Comparison of ENCODE assay signal across 1 cellular context in the genomic region with DNA sequence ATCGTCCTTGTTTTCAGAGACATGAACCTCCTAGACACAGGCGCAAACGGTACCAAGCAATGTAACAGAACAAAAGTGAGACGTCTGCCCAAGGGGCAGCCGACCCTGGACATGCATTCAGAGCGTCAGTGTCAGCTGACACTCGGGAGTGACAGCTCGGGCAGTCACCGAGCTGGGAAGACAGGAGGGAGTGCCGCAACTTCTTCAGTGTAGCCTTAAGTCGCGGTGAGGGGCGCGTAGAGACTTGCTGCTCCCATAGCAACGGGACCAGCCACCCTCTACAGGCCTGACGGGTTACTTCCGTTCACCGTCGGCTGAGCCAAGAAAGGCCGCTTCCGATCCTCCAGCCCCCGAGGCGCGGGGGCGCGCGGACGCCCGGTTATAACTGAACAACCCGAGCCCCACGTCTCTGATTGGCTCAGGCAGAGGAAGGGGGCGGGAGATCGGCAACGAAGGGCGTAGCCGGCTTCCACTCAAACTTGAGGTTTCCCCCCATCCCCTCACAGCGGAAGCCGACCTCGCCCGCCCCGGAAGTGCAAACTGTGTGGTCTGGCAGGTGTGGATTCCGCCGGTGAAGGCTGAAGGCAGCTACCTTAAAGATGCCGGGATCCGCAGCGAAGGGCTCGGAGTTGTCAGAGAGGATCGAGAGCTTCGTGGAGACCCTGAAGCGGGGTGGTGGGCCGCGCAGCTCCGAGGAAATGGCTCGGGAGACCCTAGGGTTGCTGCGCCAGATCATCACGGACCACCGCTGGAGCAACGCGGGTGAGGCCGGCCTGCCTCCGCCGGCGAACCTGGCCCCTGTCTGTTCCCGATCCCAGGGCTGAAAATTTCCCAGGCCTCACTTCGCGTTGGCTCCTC.
TF ChIP-seq lines count a peak whose summit lies in the region.

Gene EIF2B2 (plus strand): TSS at position 530 of the 858 bp plus-strand sequence. CDS start 70 bp downstream, at position 600.

TF ChIP-seq in HepG2, 621 proteins besides CTCF, POLR2A, EP300 and RAD21 (continued from another document and continues in another):
- TF ChIP-seq, protein P1, sequence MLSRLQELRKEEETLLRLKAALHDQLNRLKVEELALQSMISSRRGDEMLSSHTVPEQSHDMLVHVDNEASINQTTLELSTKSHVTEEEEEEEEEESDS (CRISPR knock-in tag; IDR thresholded peaks at IDR 0.05; ENCODE audit: borderline replicate concordance) = no peak
- no peak for TF ChIP-seq TERF1 (CRISPR knock-in tag; IDR thresholded peaks at IDR 0.05)
- TF ChIP-seq CBX5 (CRISPR knock-in tag; IDR thresholded peaks at IDR 0.05; ENCODE audit: borderline replicate concordance) = peak; percentile 6; the same call in 1 of the 2 replicates
- TF ChIP-seq, protein P2, sequence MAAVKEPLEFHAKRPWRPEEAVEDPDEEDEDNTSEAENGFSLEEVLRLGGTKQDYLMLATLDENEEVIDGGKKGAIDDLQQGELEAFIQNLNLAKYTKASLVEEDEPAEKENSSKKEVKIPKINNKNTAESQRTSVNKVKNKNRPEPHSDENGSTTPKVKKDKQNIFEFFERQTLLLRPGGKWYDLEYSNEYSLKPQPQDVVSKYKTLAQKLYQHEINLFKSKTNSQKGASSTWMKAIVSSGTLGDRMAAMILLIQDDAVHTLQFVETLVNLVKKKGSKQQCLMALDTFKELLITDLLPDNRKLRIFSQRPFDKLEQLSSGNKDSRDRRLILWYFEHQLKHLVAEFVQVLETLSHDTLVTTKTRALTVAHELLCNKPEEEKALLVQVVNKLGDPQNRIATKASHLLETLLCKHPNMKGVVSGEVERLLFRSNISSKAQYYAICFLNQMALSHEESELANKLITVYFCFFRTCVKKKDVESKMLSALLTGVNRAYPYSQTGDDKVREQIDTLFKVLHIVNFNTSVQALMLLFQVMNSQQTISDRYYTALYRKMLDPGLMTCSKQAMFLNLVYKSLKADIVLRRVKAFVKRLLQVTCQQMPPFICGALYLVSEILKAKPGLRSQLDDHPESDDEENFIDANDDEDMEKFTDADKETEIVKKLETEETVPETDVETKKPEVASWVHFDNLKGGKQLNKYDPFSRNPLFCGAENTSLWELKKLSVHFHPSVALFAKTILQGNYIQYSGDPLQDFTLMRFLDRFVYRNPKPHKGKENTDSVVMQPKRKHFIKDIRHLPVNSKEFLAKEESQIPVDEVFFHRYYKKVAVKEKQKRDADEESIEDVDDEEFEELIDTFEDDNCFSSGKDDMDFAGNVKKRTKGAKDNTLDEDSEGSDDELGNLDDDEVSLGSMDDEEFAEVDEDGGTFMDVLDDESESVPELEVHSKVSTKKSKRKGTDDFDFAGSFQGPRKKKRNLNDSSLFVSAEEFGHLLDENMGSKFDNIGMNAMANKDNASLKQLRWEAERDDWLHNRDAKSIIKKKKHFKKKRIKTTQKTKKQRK (IDR thresholded peaks at IDR 0.05; ENCODE audit: low read length) = no peak
- no peak for TF ChIP-seq KDM6A (CRISPR knock-in tag; IDR thresholded peaks at IDR 0.05; ENCODE audit: low read depth)
- 0 out of 2 replicates have a peak, but pooled peaks have one; percentile 15 for TF ChIP-seq TP53 (CRISPR knock-in tag; conservative IDR thresholded peaks at IDR 0.05)
- TF ChIP-seq ZNF569 (CRISPR knock-in tag; IDR thresholded peaks at IDR 0.05; ENCODE audit: borderline replicate concordance) = no peak
- no peak for TF ChIP-seq TOE1 (CRISPR knock-in tag; IDR thresholded peaks at IDR 0.05)
- peak; percentile 69 for TF ChIP-seq TAF1 (CRISPR knock-in tag; IDR thresholded peaks at IDR 0.05)
- TF ChIP-seq RBFOX2 (IDR thresholded peaks at IDR 0.05; ENCODE audit: low read depth, low read length) = peak; percentile 76
- TF ChIP-seq ZFAT (CRISPR knock-in tag; conservative IDR thresholded peaks at IDR 0.05) = no peak
- TF ChIP-seq ZNF562 (CRISPR knock-in tag; IDR thresholded peaks at IDR 0.05; ENCODE audit: borderline replicate concordance) = no peak
- TF ChIP-seq KLF6 (CRISPR knock-in tag; IDR thresholded peaks at IDR 0.05) = peak; percentile 51; the same call in 1 of the 2 replicates
- no peak for TF ChIP-seq ZNF276 (CRISPR knock-in tag; IDR thresholded peaks at IDR 0.05; ENCODE audit: low read depth)
- TF ChIP-seq KDM1A (CRISPR knock-in tag; IDR thresholded peaks at IDR 0.05) = no peak
- TF ChIP-seq ZNF577 (CRISPR knock-in tag; IDR thresholded peaks at IDR 0.05; ENCODE audit: borderline replicate concordance, low read depth) = no peak
- TF ChIP-seq, protein P3, sequence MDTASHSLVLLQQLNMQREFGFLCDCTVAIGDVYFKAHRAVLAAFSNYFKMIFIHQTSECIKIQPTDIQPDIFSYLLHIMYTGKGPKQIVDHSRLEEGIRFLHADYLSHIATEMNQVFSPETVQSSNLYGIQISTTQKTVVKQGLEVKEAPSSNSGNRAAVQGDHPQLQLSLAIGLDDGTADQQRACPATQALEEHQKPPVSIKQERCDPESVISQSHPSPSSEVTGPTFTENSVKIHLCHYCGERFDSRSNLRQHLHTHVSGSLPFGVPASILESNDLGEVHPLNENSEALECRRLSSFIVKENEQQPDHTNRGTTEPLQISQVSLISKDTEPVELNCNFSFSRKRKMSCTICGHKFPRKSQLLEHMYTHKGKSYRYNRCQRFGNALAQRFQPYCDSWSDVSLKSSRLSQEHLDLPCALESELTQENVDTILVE (CRISPR knock-in tag; IDR thresholded peaks at IDR 0.05) = no peak
- TF ChIP-seq IRF9 (CRISPR knock-in tag; IDR thresholded peaks at IDR 0.05; ENCODE audit: borderline replicate concordance) = peak; percentile 31; the same call in 1 of the 2 replicates
- TF ChIP-seq HHEX (CRISPR knock-in tag; IDR thresholded peaks at IDR 0.05) = no peak
- TF ChIP-seq MBNL3 (CRISPR knock-in tag; conservative IDR thresholded peaks at IDR 0.05) = no peak
- TF ChIP-seq NR2F6 (IDR thresholded peaks at IDR 0.05) = no peak
- TF ChIP-seq NR2F6 (CRISPR knock-in tag; IDR thresholded peaks at IDR 0.05) = peak; percentile 10; the same call in 1 of the 2 replicates
- no peak for TF ChIP-seq MIER2 (CRISPR knock-in tag; IDR thresholded peaks at IDR 0.05)
- TF ChIP-seq, protein P4, sequence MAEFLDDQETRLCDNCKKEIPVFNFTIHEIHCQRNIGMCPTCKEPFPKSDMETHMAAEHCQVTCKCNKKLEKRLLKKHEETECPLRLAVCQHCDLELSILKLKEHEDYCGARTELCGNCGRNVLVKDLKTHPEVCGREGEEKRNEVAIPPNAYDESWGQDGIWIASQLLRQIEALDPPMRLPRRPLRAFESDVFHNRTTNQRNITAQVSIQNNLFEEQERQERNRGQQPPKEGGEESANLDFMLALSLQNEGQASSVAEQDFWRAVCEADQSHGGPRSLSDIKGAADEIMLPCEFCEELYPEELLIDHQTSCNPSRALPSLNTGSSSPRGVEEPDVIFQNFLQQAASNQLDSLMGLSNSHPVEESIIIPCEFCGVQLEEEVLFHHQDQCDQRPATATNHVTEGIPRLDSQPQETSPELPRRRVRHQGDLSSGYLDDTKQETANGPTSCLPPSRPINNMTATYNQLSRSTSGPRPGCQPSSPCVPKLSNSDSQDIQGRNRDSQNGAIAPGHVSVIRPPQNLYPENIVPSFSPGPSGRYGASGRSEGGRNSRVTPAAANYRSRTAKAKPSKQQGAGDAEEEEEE (CRISPR knock-in tag; IDR thresholded peaks at IDR 0.05; ENCODE audit: borderline replicate concordance) = no peak
- TF ChIP-seq TBL1XR1 (IDR thresholded peaks at IDR 0.05; ENCODE audit: borderline replicate concordance, low read length, partially characterized antibody) = no peak
- TF ChIP-seq, protein P5, sequence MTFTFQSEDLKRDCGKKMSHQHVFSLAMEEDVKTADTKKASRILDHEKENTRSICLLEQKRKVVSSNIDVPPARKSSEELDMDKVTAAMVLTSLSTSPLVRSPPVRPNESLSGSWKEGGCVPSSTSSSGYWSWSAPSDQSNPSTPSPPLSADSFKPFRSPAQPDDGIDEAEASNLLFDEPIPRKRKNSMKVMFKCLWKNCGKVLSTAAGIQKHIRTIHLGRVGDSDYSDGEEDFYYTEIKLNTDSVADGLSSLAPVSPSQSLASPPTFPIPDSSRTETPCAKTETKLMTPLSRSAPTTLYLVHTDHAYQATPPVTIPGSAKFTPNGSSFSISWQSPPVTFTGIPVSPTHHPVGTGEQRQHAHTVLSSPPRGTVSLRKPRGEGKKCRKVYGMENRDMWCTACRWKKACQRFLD (CRISPR knock-in tag; IDR thresholded peaks at IDR 0.05; ENCODE audit: borderline replicate concordance) = no peak; the same call in 1 of the 2 replicates
- TF ChIP-seq MIXL1 (CRISPR knock-in tag; IDR thresholded peaks at IDR 0.05) = 0 out of 2 replicates have a peak, but pooled peaks have one; percentile 27
- TF ChIP-seq ZNF430 (CRISPR knock-in tag; IDR thresholded peaks at IDR 0.05) = no peak
- peak; percentile 46 for TF ChIP-seq ZNF781 (CRISPR knock-in tag; IDR thresholded peaks at IDR 0.05; ENCODE audit: borderline replicate concordance, not compliant biosample characterization)
- TF ChIP-seq, protein P6, sequence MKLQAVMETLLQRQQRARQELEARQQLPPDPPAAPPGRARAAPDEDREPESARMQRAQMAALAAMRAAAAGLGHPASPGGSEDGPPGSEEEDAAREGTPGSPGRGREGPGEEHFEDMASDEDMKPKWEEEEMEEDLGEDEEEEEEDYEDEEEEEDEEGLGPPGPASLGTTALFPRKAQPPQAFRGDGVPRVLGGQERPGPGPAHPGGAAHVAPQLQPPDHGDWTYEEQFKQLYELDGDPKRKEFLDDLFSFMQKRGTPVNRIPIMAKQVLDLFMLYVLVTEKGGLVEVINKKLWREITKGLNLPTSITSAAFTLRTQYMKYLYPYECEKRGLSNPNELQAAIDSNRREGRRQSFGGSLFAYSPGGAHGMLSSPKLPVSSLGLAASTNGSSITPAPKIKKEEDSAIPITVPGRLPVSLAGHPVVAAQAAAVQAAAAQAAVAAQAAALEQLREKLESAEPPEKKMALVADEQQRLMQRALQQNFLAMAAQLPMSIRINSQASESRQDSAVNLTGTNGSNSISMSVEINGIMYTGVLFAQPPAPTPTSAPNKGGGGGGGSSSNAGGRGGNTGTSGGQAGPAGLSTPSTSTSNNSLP (IDR thresholded peaks at IDR 0.05; ENCODE audit: low read depth, low read length) = no peak
- TF ChIP-seq FOXJ3 (CRISPR knock-in tag; IDR thresholded peaks at IDR 0.05; ENCODE audit: borderline replicate concordance) = no peak
- no peak for TF ChIP-seq SRSF1 (optimal IDR thresholded peaks at IDR 0.05; ENCODE audit: low read depth, low read length)
- TF ChIP-seq, protein P7, sequence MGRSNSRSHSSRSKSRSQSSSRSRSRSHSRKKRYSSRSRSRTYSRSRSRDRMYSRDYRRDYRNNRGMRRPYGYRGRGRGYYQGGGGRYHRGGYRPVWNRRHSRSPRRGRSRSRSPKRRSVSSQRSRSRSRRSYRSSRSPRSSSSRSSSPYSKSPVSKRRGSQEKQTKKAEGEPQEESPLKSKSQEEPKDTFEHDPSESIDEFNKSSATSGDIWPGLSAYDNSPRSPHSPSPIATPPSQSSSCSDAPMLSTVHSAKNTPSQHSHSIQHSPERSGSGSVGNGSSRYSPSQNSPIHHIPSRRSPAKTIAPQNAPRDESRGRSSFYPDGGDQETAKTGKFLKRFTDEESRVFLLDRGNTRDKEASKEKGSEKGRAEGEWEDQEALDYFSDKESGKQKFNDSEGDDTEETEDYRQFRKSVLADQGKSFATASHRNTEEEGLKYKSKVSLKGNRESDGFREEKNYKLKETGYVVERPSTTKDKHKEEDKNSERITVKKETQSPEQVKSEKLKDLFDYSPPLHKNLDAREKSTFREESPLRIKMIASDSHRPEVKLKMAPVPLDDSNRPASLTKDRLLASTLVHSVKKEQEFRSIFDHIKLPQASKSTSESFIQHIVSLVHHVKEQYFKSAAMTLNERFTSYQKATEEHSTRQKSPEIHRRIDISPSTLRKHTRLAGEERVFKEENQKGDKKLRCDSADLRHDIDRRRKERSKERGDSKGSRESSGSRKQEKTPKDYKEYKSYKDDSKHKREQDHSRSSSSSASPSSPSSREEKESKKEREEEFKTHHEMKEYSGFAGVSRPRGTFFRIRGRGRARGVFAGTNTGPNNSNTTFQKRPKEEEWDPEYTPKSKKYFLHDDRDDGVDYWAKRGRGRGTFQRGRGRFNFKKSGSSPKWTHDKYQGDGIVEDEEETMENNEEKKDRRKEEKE (IDR thresholded peaks at IDR 0.05) = no peak
- peak; percentile 79; the same call in 1 of the 2 replicates for TF ChIP-seq HDAC1 (CRISPR knock-in tag; IDR thresholded peaks at IDR 0.05)
- TF ChIP-seq ZBTB21 (CRISPR knock-in tag; IDR thresholded peaks at IDR 0.05) = no peak
- TF ChIP-seq ZNF766 (CRISPR knock-in tag; IDR thresholded peaks at IDR 0.05; ENCODE audit: borderline replicate concordance) = 0 out of 2 replicates have a peak, but pooled peaks have one; percentile 39
- TF ChIP-seq HOXA5 (CRISPR knock-in tag; IDR thresholded peaks at IDR 0.05) = peak; percentile 15; the same call in 1 of the 2 replicates
- peak; percentile 82 for TF ChIP-seq ELF1 (CRISPR knock-in tag; IDR thresholded peaks at IDR 0.05)
- TF ChIP-seq ZNF558 (CRISPR knock-in tag; IDR thresholded peaks at IDR 0.05; ENCODE audit: borderline replicate concordance) = no peak; the same call in 1 of the 2 replicates
- TF ChIP-seq ZNF124 (CRISPR knock-in tag; IDR thresholded peaks at IDR 0.05) = peak; percentile 77; the same call in 1 of the 2 replicates
- no peak for TF ChIP-seq ZNF546 (CRISPR knock-in tag; conservative IDR thresholded peaks at IDR 0.05)
- peak; percentile 70 for TF ChIP-seq ASH2L (IDR thresholded peaks at IDR 0.05; ENCODE audit: insufficient read length, low read depth, low read length)
- peak; percentile 80; the same call in 1 of the 2 replicates for TF ChIP-seq GZF1 (CRISPR knock-in tag; IDR thresholded peaks at IDR 0.05)
- TF ChIP-seq PHF20 (CRISPR knock-in tag; IDR thresholded peaks at IDR 0.05) = peak; percentile 90
